Comparison of ENCODE assay signal across 8 cellular contexts in the genomic region with DNA sequence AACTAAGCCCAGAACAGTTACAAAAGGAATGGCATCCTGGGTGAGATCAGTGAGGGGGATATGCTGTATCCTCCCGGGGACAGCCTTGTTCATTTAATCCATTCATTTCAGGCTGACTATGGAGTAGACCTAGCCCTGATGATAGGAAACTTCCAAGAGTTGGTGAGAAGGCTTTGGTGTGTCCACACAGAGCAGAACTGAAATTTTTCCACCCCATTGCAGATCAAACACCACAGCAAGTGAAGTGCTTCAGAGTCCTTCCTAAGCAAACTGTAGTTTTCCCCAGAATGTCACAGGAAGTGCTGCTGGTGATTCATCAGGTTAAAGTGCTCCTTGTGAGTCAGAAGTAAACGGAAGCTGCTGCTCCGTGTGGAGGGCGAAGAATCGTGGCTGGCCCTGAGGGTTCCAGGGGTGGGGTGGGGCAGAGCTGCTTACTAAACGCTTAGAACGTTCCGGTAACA.
DNase-seq lines count a peak whose midpoint lies in the region; ATAC-seq and FAIRE-seq lines count a peak whose summit lies in the region.

No MANE protein-coding gene starts in this region.

- ATAC-seq in HG03060 (IDR thresholded peaks at IDR 0.05; ENCODE audit: low read depth, unreplicated experiment): peak; percentile 43

- H3K27ac Mint-ChIP-seq in T-helper 2 cell treated with Interferon-gamma antibody and Interleukin-4, amounts not matched to agents 5 μg/mL and 100 μg/mL, for 36 hours: peak overlapping the region; percentile 79

- peak overlapping the region; percentile 13 for H3K27ac ChIP-seq in layer of hippocampus (ENCODE audit: low read depth, low read length)

- no peak for FAIRE-seq in frontal cortex (lab: Jason Lieb, UNC)

- H3K4me3 Mint-ChIP-seq in T-helper 2 cell treated with Interferon-gamma antibody and Interleukin-4, amounts not matched to agents 5 μg/mL and 100 μg/mL, for 36 hours: peak overlapping the region; percentile 66

- peak; percentile 52 for DNase-seq in DMS153 (lab: John Stamatoyannopoulos, UW)
- peak; percentile 82 for DNase-seq in T-helper 2 cell treated with Interferon-gamma antibody and Interleukin-4, amounts not matched to agents 5 μg/mL and 100 μg/mL, for 36 hours (ENCODE audit: low spot score)
- DNase-seq in amniotic stem cell (lab: John Stamatoyannopoulos, UW): peak; percentile 87
- peak; percentile 49 for DNase-seq in stimulated activated CD8-positive, alpha-beta memory T cell treated with anti-CD3 and anti-CD28 coated beads, Interleukin-12 subunit alpha, Interleukin-12 subunit beta, amount 100 ng/mL, for 24 hours (ENCODE audit: extremely low read depth)
- no peak for DNase-seq in anterior cingulate cortex (lab: John Stamatoyannopoulos, UW)
- no peak for DNase-seq in frontal cortex (ENCODE audit: low spot score in 2 of 2)

- H3K9me3 Mint-ChIP-seq in T-helper 2 cell treated with Interferon-gamma antibody and Interleukin-4, amounts not matched to agents 5 μg/mL and 100 μg/mL, for 36 hours: no peaks in the 10 kb centered on the region

- H3K27me3 ChIP-seq in layer of hippocampus (ENCODE audit: control insufficient read depth, insufficient read depth, low read length): no peaks in the 10 kb centered on the region

- H3K4me1 Mint-ChIP-seq in T-helper 2 cell treated with Interferon-gamma antibody and Interleukin-4, amounts not matched to agents 5 μg/mL and 100 μg/mL, for 36 hours (ENCODE audit: low read depth): peaks cover 43% of the 10 kb centered on the region

- H3K36me3 Mint-ChIP-seq in T-helper 2 cell treated with Interferon-gamma antibody and Interleukin-4, amounts not matched to agents 5 μg/mL and 100 μg/mL, for 36 hours (ENCODE audit: low read depth): no peaks in the 10 kb centered on the region

- H3K27me3 Mint-ChIP-seq in T-helper 2 cell treated with Interferon-gamma antibody and Interleukin-4, amounts not matched to agents 5 μg/mL and 100 μg/mL, for 36 hours (ENCODE audit: low read depth): no peaks in the 10 kb centered on the region

Comparison
In these comparisons a context has a peak if more than half of its experiments do, and no peak if none do; other contexts are left out.
1. DNase-seq: peak in DMS153 (single experiment), T-helper 2 cell treated with Interferon-gamma antibody and Interleukin-4, amounts not matched to agents 5 μg/mL and 100 μg/mL, for 36 hours (single experiment), amniotic stem cell (single experiment) and stimulated activated CD8-positive, alpha-beta memory T cell treated with anti-CD3 and anti-CD28 coated beads, Interleukin-12 subunit alpha, Interleukin-12 subunit beta, amount 100 ng/mL, for 24 hours (single experiment); none in anterior cingulate cortex (0 of 58) and frontal cortex (0 of 2).